Comparison of ENCODE assay signal across 1 cellular context in the genomic region with DNA sequence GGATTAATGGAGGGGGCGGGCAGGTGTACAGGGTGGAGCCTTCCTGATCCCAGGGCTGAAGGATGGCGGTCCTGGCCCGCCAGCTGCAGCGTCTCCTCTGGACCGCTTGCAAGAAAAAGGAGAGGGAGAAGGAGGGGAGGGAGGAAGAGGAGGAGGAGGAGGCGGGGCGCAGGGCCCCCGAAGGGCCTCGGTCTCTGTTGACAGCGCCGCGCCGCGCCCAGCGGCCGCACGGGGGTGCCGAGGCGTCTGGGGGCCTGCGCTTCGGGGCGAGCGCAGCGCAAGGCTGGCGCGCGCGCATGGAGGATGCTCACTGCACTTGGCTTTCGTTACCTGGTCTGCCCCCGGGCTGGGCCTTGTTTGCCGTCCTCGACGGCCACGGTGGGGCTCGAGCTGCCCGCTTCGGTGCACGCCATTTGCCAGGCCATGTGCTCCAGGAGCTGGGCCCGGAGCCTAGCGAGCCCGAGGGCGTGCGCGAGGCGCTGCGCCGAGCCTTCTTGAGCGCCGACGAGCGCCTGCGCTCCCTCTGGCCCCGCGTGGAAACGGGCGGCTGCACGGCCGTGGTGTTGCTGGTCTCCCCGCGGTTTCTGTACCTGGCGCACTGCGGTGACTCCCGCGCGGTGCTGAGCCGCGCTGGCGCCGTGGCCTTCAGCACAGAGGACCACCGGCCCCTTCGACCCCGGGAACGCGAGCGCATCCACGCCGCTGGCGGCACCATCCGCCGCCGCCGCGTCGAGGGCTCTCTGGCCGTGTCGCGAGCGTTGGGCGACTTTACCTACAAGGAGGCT.
TF ChIP-seq lines count a peak whose summit lies in the region.

TSS of gene PPM1N (plus strand) at position 33 of the 785 bp plus-strand sequence. CDS start at position 63, 30 bp downstream.

TF ChIP-seq in A549, 52 proteins besides CTCF, POLR2A, EP300 and RAD21 (continued from another document):
- TF ChIP-seq RCOR1 (IDR thresholded peaks at IDR 0.05; ENCODE audit: low read depth, low read length) (no peak), JUNB (IDR thresholded peaks at IDR 0.05) (no peak), USF2 (IDR thresholded peaks at IDR 0.05) (no peak), KDM1A (IDR thresholded peaks at IDR 0.05; ENCODE audit: low read depth) (no peak), JUN (IDR thresholded peaks at IDR 0.05) (no peak), HOXB5 (CRISPR knock-in tag; IDR thresholded peaks at IDR 0.05) (no peak), REST (IDR thresholded peaks at IDR 0.05) (no peak), SREBF2 (IDR thresholded peaks at IDR 0.05) (no peak)
- TF ChIP-seq, protein P1, sequence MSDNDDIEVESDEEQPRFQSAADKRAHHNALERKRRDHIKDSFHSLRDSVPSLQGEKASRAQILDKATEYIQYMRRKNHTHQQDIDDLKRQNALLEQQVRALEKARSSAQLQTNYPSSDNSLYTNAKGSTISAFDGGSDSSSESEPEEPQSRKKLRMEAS (IDR thresholded peaks at IDR 0.05), result no peak
- TF ChIP-seq, protein P2, sequence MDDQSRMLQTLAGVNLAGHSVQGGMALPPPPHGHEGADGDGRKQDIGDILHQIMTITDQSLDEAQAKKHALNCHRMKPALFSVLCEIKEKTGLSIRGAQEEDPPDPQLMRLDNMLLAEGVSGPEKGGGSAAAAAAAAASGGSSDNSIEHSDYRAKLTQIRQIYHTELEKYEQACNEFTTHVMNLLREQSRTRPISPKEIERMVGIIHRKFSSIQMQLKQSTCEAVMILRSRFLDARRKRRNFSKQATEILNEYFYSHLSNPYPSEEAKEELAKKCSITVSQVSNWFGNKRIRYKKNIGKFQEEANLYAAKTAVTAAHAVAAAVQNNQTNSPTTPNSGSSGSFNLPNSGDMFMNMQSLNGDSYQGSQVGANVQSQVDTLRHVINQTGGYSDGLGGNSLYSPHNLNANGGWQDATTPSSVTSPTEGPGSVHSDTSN (IDR thresholded peaks at IDR 0.05), result no peak
